21 cellular contexts compared by ENCODE assay signal in genomic region chr11:134655189-134655937, GRCh38.
DNase-seq lines count a peak whose midpoint lies in the region; ATAC-seq lines count a peak whose summit lies in the region.
"Had no signal": no experiment of that assay in that cellular context is flagged by ENCODE, and none has a peak within 500 bp of the region (broad histone marks: within the 10 kb centered on the region; RNA-seq: fewer than 3 reads in every experiment).

No MANE protein-coding gene starts in this region.

- H3K4me1 ChIP-seq in naive thymus-derived CD4-positive, alpha-beta T cell (ENCODE audit: control insufficient read depth in 2 of 2, insufficient read depth in 2 of 2, low read length in 2 of 2): no peaks in the 10 kb centered on the region
- H3K4me1 ChIP-seq: suprapubic skin had no signal

- H3K27me3 ChIP-seq in naive thymus-derived CD4-positive, alpha-beta T cell (ENCODE audit: control insufficient read depth in 2 of 2, insufficient read depth in 2 of 2, low read length in 2 of 2): no peaks in the 10 kb centered on the region
- H3K27me3 ChIP-seq: BLaER1 treated with 17β-estradiol and CSF1 and Interleukin-3, amounts not matched to agents 10 nM and 100 nM; neutrophil had no signal

- POLR2A ChIA-PET in naive thymus-derived CD4-positive, alpha-beta T cell (lab: Charles Lee): no interaction called here

- no peaks in the 10 kb centered on the region for H3K36me3 Mint-ChIP-seq in activated CD8-positive, alpha-beta memory T cell treated with anti-CD3 and anti-CD28 coated beads, Interleukin-2, amount 10 ng/mL, durations not matched to agents 7 days and 5 days
- H3K36me3 Mint-ChIP-seq in naive thymus-derived CD4-positive, alpha-beta T cell: peaks cover 0 to 10% (median 0%) of the 10 kb centered on the region in 5 donors
- no peaks in the 10 kb centered on the region for H3K36me3 Mint-ChIP-seq in stimulated activated effector memory CD8-positive, alpha-beta T cell treated with anti-CD3 and anti-CD28 coated beads, Interleukin-12 subunit alpha, Interleukin-12 subunit beta, amount 100 ng/mL, for 72 hours
- H3K36me3 Mint-ChIP-seq: mesothelial cell of epicardium had no signal

- peaks cover 7% of the 10 kb centered on the region for H3K9me3 Mint-ChIP-seq in activated CD8-positive, alpha-beta memory T cell treated with anti-CD3 and anti-CD28 coated beads, Interleukin-2, amount 10 ng/mL, durations not matched to agents 7 days and 5 days (ENCODE audit: low read depth)
- peaks cover 0 to 16% (median 7%) of the 10 kb centered on the region in 11 donors for H3K9me3 Mint-ChIP-seq in naive thymus-derived CD4-positive, alpha-beta T cell
- H3K9me3 Mint-ChIP-seq in stimulated activated effector memory CD8-positive, alpha-beta T cell treated with anti-CD3 and anti-CD28 coated beads, Interleukin-12 subunit alpha, Interleukin-12 subunit beta, amount 100 ng/mL, for 72 hours: peaks cover 5% of the 10 kb centered on the region

- intact Hi-C loops in naive thymus-derived CD4-positive, alpha-beta T cell (cut with micrococcal nuclease): no loop called here

- no peak overlapping the region for H3K27ac Mint-ChIP-seq in activated CD8-positive, alpha-beta memory T cell treated with anti-CD3 and anti-CD28 coated beads, Interleukin-2, amount 10 ng/mL, durations not matched to agents 7 days and 5 days
- H3K27ac Mint-ChIP-seq in naive thymus-derived CD4-positive, alpha-beta T cell: peak overlapping the region in 1 of 9 donors; percentile 7
- peak overlapping the region; percentile 80 for H3K27ac Mint-ChIP-seq in stimulated activated effector memory CD8-positive, alpha-beta T cell treated with anti-CD3 and anti-CD28 coated beads, Interleukin-12 subunit alpha, Interleukin-12 subunit beta, amount 100 ng/mL, for 72 hours

- no peaks in the 10 kb centered on the region for H3K9me3 ChIP-seq in naive thymus-derived CD4-positive, alpha-beta T cell (ENCODE audit: control insufficient read depth in 2 of 3, low read length in 3 of 3)
- H3K9me3 ChIP-seq: neutrophil, suprapubic skin had no signal

- H3K4me1 Mint-ChIP-seq in activated CD8-positive, alpha-beta memory T cell treated with anti-CD3 and anti-CD28 coated beads, Interleukin-2, amount 10 ng/mL, durations not matched to agents 7 days and 5 days: peaks cover 2% of the 10 kb centered on the region
- H3K4me1 Mint-ChIP-seq in naive thymus-derived CD4-positive, alpha-beta T cell: peaks cover 9 to 35% (median 21%) of the 10 kb centered on the region in 7 donors
- peaks cover 8% of the 10 kb centered on the region for H3K4me1 Mint-ChIP-seq in stimulated activated effector memory CD8-positive, alpha-beta T cell treated with anti-CD3 and anti-CD28 coated beads, Interleukin-12 subunit alpha, Interleukin-12 subunit beta, amount 100 ng/mL, for 72 hours

- H3K4me3 ChIP-seq in naive thymus-derived CD4-positive, alpha-beta T cell (ENCODE audit: low read length): no peak overlapping the region
- H3K4me3 ChIP-seq: BLaER1 treated with 17β-estradiol and CSF1 and Interleukin-3, amounts not matched to agents 10 nM and 100 nM; suprapubic skin had no signal

- H3K27me3 Mint-ChIP-seq in activated CD8-positive, alpha-beta memory T cell treated with anti-CD3 and anti-CD28 coated beads, Interleukin-2, amount 10 ng/mL, durations not matched to agents 7 days and 5 days: peaks cover 10% of the 10 kb centered on the region
- H3K27me3 Mint-ChIP-seq in naive thymus-derived CD4-positive, alpha-beta T cell: peaks cover 5 to 45% (median 32%) of the 10 kb centered on the region in 5 donors

- no peak overlapping the region for H3K27ac ChIP-seq in naive thymus-derived CD4-positive, alpha-beta T cell (ENCODE audit: low read depth, low read length)
- H3K27ac ChIP-seq: BLaER1 treated with 17β-estradiol and CSF1 and Interleukin-3, amounts not matched to agents 10 nM and 100 nM; HL-60; neutrophil; suprapubic skin had no signal

- no peak overlapping the region for H3K4me3 Mint-ChIP-seq in activated CD8-positive, alpha-beta memory T cell treated with anti-CD3 and anti-CD28 coated beads, Interleukin-2, amount 10 ng/mL, durations not matched to agents 7 days and 5 days
- H3K4me3 Mint-ChIP-seq in naive thymus-derived CD4-positive, alpha-beta T cell: peak overlapping the region in 3 of 10 donors; percentile 4 to 71 (median 9)
- H3K4me3 Mint-ChIP-seq in stimulated activated effector memory CD8-positive, alpha-beta T cell treated with anti-CD3 and anti-CD28 coated beads, Interleukin-12 subunit alpha, Interleukin-12 subunit beta, amount 100 ng/mL, for 72 hours: no peak overlapping the region
- H3K4me3 Mint-ChIP-seq: mesothelial cell of epicardium had no signal

- DNase-seq in activated CD8-positive, alpha-beta memory T cell treated with anti-CD3 and anti-CD28 coated beads for 24 hours: peak; percentile 52
- DNase-seq in activated CD8-positive, alpha-beta memory T cell treated with anti-CD3 and anti-CD28 coated beads, Interleukin-2, amount 50 U/mL, for 4 hours: no peak
- peak; percentile 28 for DNase-seq in activated CD8-positive, alpha-beta memory T cell treated with anti-CD3 and anti-CD28 coated beads, Interleukin-2, amount 10 ng/mL, durations not matched to agents 7 days and 5 days
- DNase-seq in naive thymus-derived CD4-positive, alpha-beta T cell: peak in 1 of 9 donors; percentile 16
- no peak for DNase-seq in stimulated activated effector memory CD8-positive, alpha-beta T cell treated with anti-CD3 and anti-CD28 coated beads, Interleukin-12 subunit alpha, Interleukin-12 subunit beta, amount 100 ng/mL, for 72 hours (ENCODE audit: low spot score in 2 of 2)
- DNase-seq in NCI-H748 (lab: John Stamatoyannopoulos, UW; ENCODE audit: unreplicated experiment) (no peak), NCI-H2171 (lab: John Stamatoyannopoulos, UW) (no peak)
- DNase-seq: activated CD4-positive, alpha-beta T cell treated with anti-CD3 and anti-CD28 coated beads, Interleukin-2, amount 50 U/mL, for 1 hour; activated naive CD4-positive, alpha-beta T cell treated with anti-CD3 and anti-CD28 coated beads, Interleukin-2, amount 50 U/mL, for 16 hours; aorta; Calu3; cerebellar nuclear complex; effector CD4-positive, alpha-beta T cell; NCI-H1436; SHP77 had no signal

- no peak for ATAC-seq in activated CD8-positive, alpha-beta memory T cell treated with anti-CD3 and anti-CD28 coated beads, Interleukin-2, amount 10 ng/mL, durations not matched to agents 7 days and 5 days
- peak; percentile 16 for ATAC-seq in naive thymus-derived CD4-positive, alpha-beta T cell
- no peak for ATAC-seq in stimulated activated effector memory CD8-positive, alpha-beta T cell treated with anti-CD3 and anti-CD28 coated beads, Interleukin-12 subunit alpha, Interleukin-12 subunit beta, amount 100 ng/mL, for 72 hours
- no peak for ATAC-seq in GM19467 (IDR thresholded peaks at IDR 0.05; ENCODE audit: unreplicated experiment)

- CTCF ChIA-PET in activated CD8-positive, alpha-beta memory T cell treated with anti-CD3 and anti-CD28 coated beads, Interleukin-2, amount 10 ng/mL, durations not matched to agents 7 days and 5 days (lab: Charles Lee): no interaction called here
- CTCF ChIA-PET in naive thymus-derived CD4-positive, alpha-beta T cell (lab: Charles Lee): no interaction called here

- no peaks in the 10 kb centered on the region for H3K36me3 ChIP-seq in naive thymus-derived CD4-positive, alpha-beta T cell (ENCODE audit: control insufficient read depth in 2 of 3, insufficient read depth in 3 of 3, low read length in 3 of 3)
- H3K36me3 ChIP-seq: BLaER1 treated with 17β-estradiol and CSF1 and Interleukin-3, amounts not matched to agents 10 nM and 100 nM; neutrophil; suprapubic skin had no signal

Comparison
In these comparisons a context has a peak if more than half of its experiments do, and no peak if none do; other contexts are left out.
1. DNase-seq: peak in activated CD8-positive, alpha-beta memory T cell treated with anti-CD3 and anti-CD28 coated beads for 24 hours (single experiment) and activated CD8-positive, alpha-beta memory T cell treated with anti-CD3 and anti-CD28 coated beads, Interleukin-2, amount 10 ng/mL, durations not matched to agents 7 days and 5 days (single experiment); none in activated CD8-positive, alpha-beta memory T cell treated with anti-CD3 and anti-CD28 coated beads, Interleukin-2, amount 50 U/mL, for 4 hours (single experiment), stimulated activated effector memory CD8-positive, alpha-beta T cell treated with anti-CD3 and anti-CD28 coated beads, Interleukin-12 subunit alpha, Interleukin-12 subunit beta, amount 100 ng/mL, for 72 hours (0 of 2), NCI-H748 (single experiment) and NCI-H2171 (single experiment).